8 cellular contexts compared by ENCODE assay signal in the genomic region with DNA sequence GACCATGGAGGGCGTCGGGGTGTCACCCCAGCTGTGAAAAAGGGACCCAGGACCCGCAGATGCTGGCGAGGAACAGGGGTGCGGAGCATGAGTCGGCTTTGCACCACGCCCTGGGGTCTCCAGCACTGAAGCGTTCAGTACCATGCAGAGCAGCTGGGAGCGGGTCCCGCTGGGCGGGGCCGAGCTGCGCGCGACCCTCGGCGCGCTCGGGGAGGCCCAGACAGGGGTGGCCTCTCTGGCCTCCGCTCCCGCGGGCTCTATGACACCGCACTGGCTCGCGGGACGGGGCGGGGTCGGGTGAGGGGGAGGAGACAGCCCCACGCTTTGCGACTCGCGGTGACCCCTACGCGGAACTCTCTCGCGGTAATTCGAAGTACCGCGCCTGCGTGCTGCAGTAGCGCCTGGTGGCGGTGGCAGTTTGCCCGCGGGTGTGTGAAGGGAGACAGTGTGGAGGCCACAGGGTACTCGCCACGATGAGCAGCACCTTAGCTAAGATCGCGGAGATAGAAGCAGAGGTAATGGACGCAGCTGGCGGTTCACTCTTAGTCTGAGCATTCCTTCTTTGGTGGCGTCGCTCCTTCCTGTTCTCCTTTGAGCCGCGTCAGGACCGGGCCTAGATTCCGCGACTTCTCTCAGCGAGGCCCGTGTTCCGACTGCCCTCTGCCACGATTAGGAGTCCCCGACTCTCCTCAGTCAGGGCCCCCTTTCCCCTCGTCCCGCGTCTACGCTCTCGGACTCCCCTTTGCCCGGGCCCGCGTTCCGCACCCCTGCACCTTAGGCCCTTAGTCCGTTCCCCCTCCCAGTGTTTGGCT. TPM values are rescaled to one million over a fixed set of nuclear protein-coding genes. Genes with fewer than 3 reads are reported as not detected.
DNase-seq lines count a peak whose midpoint lies in the region; ATAC-seq, FAIRE-seq and TF ChIP-seq lines count a peak whose summit lies in the region.

A gene with protein sequence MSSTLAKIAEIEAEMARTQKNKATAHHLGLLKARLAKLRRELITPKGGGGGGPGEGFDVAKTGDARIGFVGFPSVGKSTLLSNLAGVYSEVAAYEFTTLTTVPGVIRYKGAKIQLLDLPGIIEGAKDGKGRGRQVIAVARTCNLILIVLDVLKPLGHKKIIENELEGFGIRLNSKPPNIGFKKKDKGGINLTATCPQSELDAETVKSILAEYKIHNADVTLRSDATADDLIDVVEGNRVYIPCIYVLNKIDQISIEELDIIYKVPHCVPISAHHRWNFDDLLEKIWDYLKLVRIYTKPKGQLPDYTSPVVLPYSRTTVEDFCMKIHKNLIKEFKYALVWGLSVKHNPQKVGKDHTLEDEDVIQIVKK (plus strand): TSS at position 394 of the 812 bp plus-strand sequence. CDS start 80 bp downstream, at position 474.

- peak within 1 kb of the TSS; percentile 91 for H3K27ac Mint-ChIP-seq in activated CD8-positive, alpha-beta memory T cell treated with anti-CD3 and anti-CD28 coated beads, Interleukin-2, amount 10 ng/mL, durations not matched to agents 7 days and 5 days
- peak within 1 kb of the TSS; percentile 92 for H3K27ac Mint-ChIP-seq in endodermal cell

- no peaks in the 10 kb centered on the region for H3K27me3 ChIP-seq in endodermal cell (ENCODE audit: control insufficient read depth, insufficient read depth, low read length, poor library complexity, severe bottlenecking)

- peaks cover 26% of the 10 kb centered on the region for H3K4me1 Mint-ChIP-seq in activated CD8-positive, alpha-beta memory T cell treated with anti-CD3 and anti-CD28 coated beads, Interleukin-2, amount 10 ng/mL, durations not matched to agents 7 days and 5 days
- peaks cover 8% of the 10 kb centered on the region for H3K4me1 Mint-ChIP-seq in endodermal cell

- peaks cover 30% of the 10 kb centered on the region for H3K36me3 ChIP-seq in endodermal cell (ENCODE audit: control insufficient read depth, insufficient read depth, low read length)

- peak; percentile 97 for DNase-seq in COR-L47 (lab: John Stamatoyannopoulos, UW)
- DNase-seq in HTR-8/SVneo (ENCODE audit: insufficient read length, low spot score) = peak; percentile 96
- peak; percentile 92 for DNase-seq in NOMO-1 treated with dmso at 0.1 percent for 144 hours (lab: John Stamatoyannopoulos, UW; ENCODE audit: unreplicated experiment)
- peak; percentile 98 for DNase-seq in activated CD8-positive, alpha-beta memory T cell treated with anti-CD3 and anti-CD28 coated beads, Interleukin-2, amount 10 ng/mL, durations not matched to agents 7 days and 5 days
- peak; percentile 99 for DNase-seq in endodermal cell
- DNase-seq in mesenteric fat pad (ENCODE audit: low spot score) = peak; percentile 99
- DNase-seq in stimulated activated CD8-positive, alpha-beta memory T cell treated with anti-CD3 and anti-CD28 coated beads, Interleukin-15, amount 100 ng/mL, for 24 hours (ENCODE audit: low read depth) = peak; percentile 89

- no peaks in the 10 kb centered on the region for H3K9me3 ChIP-seq in endodermal cell (ENCODE audit: control insufficient read depth, low read length)

- WGBS in endodermal cell (ENCODE audit: insufficient coverage in 1 of 2, insufficient read length in 1 of 2), 2 experiments = 0% methylated on average over 16 to 72 of the region's 72 CpGs

- H3K4me3 ChIP-seq in endodermal cell (ENCODE audit: low read length) = peak within 1 kb of the TSS; percentile 99

- peak; percentile 90 for ATAC-seq in GM21367 (IDR thresholded peaks at IDR 0.05; ENCODE audit: unreplicated experiment)
- peak; percentile 100 for ATAC-seq in activated CD8-positive, alpha-beta memory T cell treated with anti-CD3 and anti-CD28 coated beads, Interleukin-2, amount 10 ng/mL, durations not matched to agents 7 days and 5 days

- H3K9me3 Mint-ChIP-seq in activated CD8-positive, alpha-beta memory T cell treated with anti-CD3 and anti-CD28 coated beads, Interleukin-2, amount 10 ng/mL, durations not matched to agents 7 days and 5 days (ENCODE audit: low read depth) = no peaks in the 10 kb centered on the region
- H3K9me3 Mint-ChIP-seq in endodermal cell = peaks cover under 1% of the 10 kb centered on the region

- H3K27me3 Mint-ChIP-seq in activated CD8-positive, alpha-beta memory T cell treated with anti-CD3 and anti-CD28 coated beads, Interleukin-2, amount 10 ng/mL, durations not matched to agents 7 days and 5 days = no peaks in the 10 kb centered on the region
- H3K27me3 Mint-ChIP-seq in endodermal cell (ENCODE audit: insufficient read depth) = no peaks in the 10 kb centered on the region

- H3K4me1 ChIP-seq in endodermal cell (ENCODE audit: control insufficient read depth, insufficient read depth, low read length) = no peaks in the 10 kb centered on the region

- TF ChIP-seq CTCF in endodermal cell (conservative IDR thresholded peaks at IDR 0.05) = peak; percentile 15

- peak within 1 kb of the TSS; percentile 96 for H3K4me3 Mint-ChIP-seq in activated CD8-positive, alpha-beta memory T cell treated with anti-CD3 and anti-CD28 coated beads, Interleukin-2, amount 10 ng/mL, durations not matched to agents 7 days and 5 days
- peak within 1 kb of the TSS; percentile 94 for H3K4me3 Mint-ChIP-seq in endodermal cell

- peak within 1 kb of the TSS; percentile 40 for H3K27ac ChIP-seq in endodermal cell (ENCODE audit: low read depth, low read length)

- peak within 1 kb of the TSS; percentile 95 for H3K9ac ChIP-seq in endodermal cell (ENCODE audit: extremely low read depth, low read length, poor library complexity, severe bottlenecking)

- CTCF ChIA-PET in activated CD8-positive, alpha-beta memory T cell treated with anti-CD3 and anti-CD28 coated beads, Interleukin-2, amount 10 ng/mL, durations not matched to agents 7 days and 5 days (lab: Charles Lee) = interaction anchor here (0.6 to 1.4 kb wide), 4 partner anchors 53 to 264 kb away, joined by 3 to 4 read pairs (median 3); a partner anchor contains a TSS

- peaks cover 21% of the 10 kb centered on the region for H3K36me3 Mint-ChIP-seq in activated CD8-positive, alpha-beta memory T cell treated with anti-CD3 and anti-CD28 coated beads, Interleukin-2, amount 10 ng/mL, durations not matched to agents 7 days and 5 days
- peaks cover 30% of the 10 kb centered on the region for H3K36me3 Mint-ChIP-seq in endodermal cell (ENCODE audit: low read depth)

- peak; percentile 88 for FAIRE-seq in HTR-8/SVneo (lab: Jason Lieb, UNC)

RNA-seq across cellular contexts. Expression of the gene that starts here (rescaled TPM):
- 10 to 100 TPM; 87.0 to 97.0 TPM for total RNA-seq in activated CD8-positive, alpha-beta memory T cell treated with anti-CD3 and anti-CD28 coated beads, Interleukin-2, amount 10 ng/mL, durations not matched to agents 7 days and 5 days
- total RNA-seq in endodermal cell (10 to 100 TPM; 79.9 to 93.5 TPM), mesenteric fat pad (64.7 TPM)
- 79.6 TPM for polyA plus RNA-seq in endodermal cell (2013, experiment 1 of 2)
- 64.9 TPM for polyA plus RNA-seq in endodermal cell (2013, experiment 2 of 2)

Comparison
In these comparisons a context has a peak if more than half of its experiments do, and no peak if none do; other contexts are left out.
1. Peak in every context shown above with its lines: DNase-seq, ATAC-seq, H3K4me3 ChIP-seq and H3K27ac ChIP-seq.